Comparison of ENCODE assay signal across 17 cellular contexts in the genomic region with DNA sequence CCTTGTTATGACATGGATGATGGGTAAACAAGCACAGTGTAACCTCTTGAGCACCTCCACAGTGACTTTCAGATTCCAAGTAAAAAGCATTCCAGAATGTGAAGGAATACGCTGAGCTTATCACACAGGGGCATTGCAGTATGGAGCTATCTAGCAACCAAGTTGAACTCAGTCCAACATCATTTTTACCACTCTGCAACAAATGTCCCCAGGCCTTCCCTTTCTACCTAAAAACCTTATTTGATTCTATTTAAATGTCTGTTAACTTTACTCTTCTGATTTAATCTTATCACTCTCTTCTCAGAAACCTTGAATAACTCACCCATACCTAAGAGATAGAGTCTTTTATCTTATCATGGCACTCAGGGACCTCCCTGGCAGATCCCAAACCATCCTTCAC.
"Had no signal": no experiment of that assay in that cellular context is flagged by ENCODE, and none has a peak within 500 bp of the region (broad histone marks: within the 10 kb centered on the region; RNA-seq: fewer than 3 reads in every experiment).

No MANE protein-coding gene starts in this region.

- H3K9me3 ChIP-seq: SK-N-SH had no signal

- H3K4me2 ChIP-seq: SK-N-SH had no signal

- H3K4me1 Mint-ChIP-seq: IgD-negative memory B cell, T-cell had no signal

- H3K9ac ChIP-seq: SK-N-SH had no signal

- H3K27ac Mint-ChIP-seq: IgD-negative memory B cell, T-cell had no signal

- H3K9me3 Mint-ChIP-seq: IgD-negative memory B cell had no signal

- DNase-seq: KBM-7, NCI-H1092 treated with DMSO at 0.1 percent for 48 hours, NCI-H1436, NCI-H187, NCI-H2029, NCI-H2081 treated with DMSO at 0.1 percent for 48 hours, NCI-H2171 treated with DMSO at 0.1 percent for 48 hours, NCI-H524 treated with DMSO at 0.1 percent for 48 hours, NCI-H69, NCI-H774, PC-3, SHP77, SK-N-SH, SW 1271, T-cell had no signal

- H3K4me3 Mint-ChIP-seq: IgD-negative memory B cell, T-cell had no signal

- H3K27ac ChIP-seq: RWPE1 had no signal

- H3K36me3 Mint-ChIP-seq: IgD-negative memory B cell, T-cell had no signal
